Comparison of ENCODE assay signal across 15 cellular contexts in the genomic region with DNA sequence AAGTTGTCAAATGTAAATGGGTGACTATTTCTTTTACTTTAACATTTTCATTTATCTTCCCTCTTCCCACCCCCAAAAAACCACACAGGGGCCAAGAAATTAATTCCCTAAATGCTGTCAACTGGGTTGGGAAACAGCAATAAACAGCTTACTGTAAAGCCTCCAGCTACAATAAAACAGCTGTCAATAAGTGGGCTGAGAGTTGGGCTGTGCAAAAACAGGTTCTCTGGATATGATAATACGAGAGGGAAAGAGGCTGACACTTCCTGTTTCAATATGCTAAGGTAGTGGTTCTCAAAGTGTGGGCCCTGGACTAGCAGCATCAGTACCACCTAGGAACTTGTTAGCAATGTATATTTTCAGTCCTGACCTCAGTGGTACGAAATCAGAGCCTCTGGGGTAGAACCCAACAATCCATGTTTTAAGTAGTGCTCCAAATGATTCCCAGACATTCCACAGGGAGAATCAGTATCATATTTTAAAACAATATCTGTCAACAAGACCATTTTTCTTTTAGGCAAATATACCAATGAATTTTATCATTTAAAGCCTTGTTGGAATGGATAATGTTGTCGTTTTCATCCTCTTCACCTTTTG. TPM values are rescaled to one million over a fixed set of nuclear protein-coding genes. Genes with fewer than 3 reads are reported as not detected.
A peak's percentile ranks its signal among the peaks of the same experiment; 100 is the strongest.
DNase-seq lines count a peak whose midpoint lies in the region; ATAC-seq and TF ChIP-seq lines count a peak whose summit lies in the region.
"Had no signal": no experiment of that assay in that cellular context is flagged by ENCODE, and none has a peak within 500 bp of the region (broad histone marks: within the 10 kb centered on the region; RNA-seq: fewer than 3 reads in every experiment).

No MANE protein-coding gene starts in this region.

- no peaks in the 10 kb centered on the region for H3K9me3 Mint-ChIP-seq in stimulated activated naive B cell treated with anti-CD40 and anti-IgM and Interleukin-4, amounts not matched to agents 10 μg/mL and 1 μg/mL and 100 μg/mL, for 72 hours
- no peaks in the 10 kb centered on the region for H3K9me3 Mint-ChIP-seq in activated CD4-positive, alpha-beta memory T cell treated with anti-CD3 and anti-CD28 coated beads for 36 hours

- H3K9ac ChIP-seq in SK-N-SH = no peak overlapping the region
- H3K9ac ChIP-seq in SU-DHL-6 (ENCODE audit: low read length) = peak overlapping the region; percentile 40

- DNase-seq in SK-N-SH = no peak
- DNase-seq in stimulated activated naive B cell treated with anti-CD40 and anti-IgM and Interleukin-4, amounts not matched to agents 10 μg/mL and 1 μg/mL and 100 μg/mL, for 72 hours = no peak
- DNase-seq in NCI-H774 (lab: John Stamatoyannopoulos, UW) = no peak
- DNase-seq in HuH-7 (ENCODE audit: low spot score) = no peak
- DNase-seq in activated CD4-positive, alpha-beta memory T cell treated with anti-CD3 and anti-CD28 coated beads for 36 hours = no peak
- DNase-seq: ACHN; brain microvascular endothelial cell; KBM-7; NCI-H345; stimulated activated CD4-positive, alpha-beta T cell treated with anti-CD3 and anti-CD28 coated beads, Interleukin-2, amount 100 ng/mL, for 24 hours; T-helper 1 cell had no signal

- no peak for TF ChIP-seq CTCF in SK-N-SH (IDR thresholded peaks at IDR 0.05)
- TF ChIP-seq CTCF in SU-DHL-6 (IDR thresholded peaks at IDR 0.05; ENCODE audit: insufficient read depth, low read length, poor library complexity, severe bottlenecking) = no peak

- POLR2A ChIA-PET in SK-N-SH (lab: Yijun Ruan, JAX) = no interaction called here
- POLR2A ChIA-PET in activated CD4-positive, alpha-beta memory T cell treated with anti-CD3 and anti-CD28 coated beads for 36 hours (lab: Charles Lee) = no interaction called here

- H3K4me1 Mint-ChIP-seq in stimulated activated naive B cell treated with anti-CD40 and anti-IgM and Interleukin-4, amounts not matched to agents 10 μg/mL and 1 μg/mL and 100 μg/mL, for 72 hours = peaks cover 21 to 34% of the 10 kb centered on the region in 2 donors
- H3K4me1 Mint-ChIP-seq in activated CD4-positive, alpha-beta memory T cell treated with anti-CD3 and anti-CD28 coated beads for 36 hours (ENCODE audit: low read depth) = peaks cover 5% of the 10 kb centered on the region

- no peak for TF ChIP-seq RAD21 in SK-N-SH (IDR thresholded peaks at IDR 0.05; ENCODE audit: low read length)

- H3K36me3 ChIP-seq in SK-N-SH (replicated peaks in 1 of 2; ENCODE audit: control insufficient read depth in 1 of 2, insufficient read depth in 2 of 2, low read length in 1 of 2) (peaks cover 0 to 3% of the 10 kb centered on the region in 2 experiments), SU-DHL-6 (ENCODE audit: low read length) (0 out of 2 replicates have a peak, but pooled peaks cover 8% of the 10 kb centered on the region)
- H3K36me3 ChIP-seq: brain microvascular endothelial cell had no signal

- H3K9me2 ChIP-seq in SK-N-SH = no peaks in the 10 kb centered on the region
- no peaks in the 10 kb centered on the region for H3K9me2 ChIP-seq in SU-DHL-6 (replicated peaks; ENCODE audit: insufficient read depth, low read length)

- peaks cover 2 to 11% of the 10 kb centered on the region in 2 experiments; a peak in 3 of 4 replicates for H3K4me1 ChIP-seq in SK-N-SH (ENCODE audit: control insufficient read depth in 1 of 2, insufficient read depth in 2 of 2, low read depth in 1 of 2, low read length in 1 of 2)

- no peak; a peak in 1 of 4 replicates for TF ChIP-seq EP300 in SK-N-SH (IDR thresholded peaks at IDR 0.05; ENCODE audit: borderline replicate concordance in 1 of 2, low read depth in 1 of 2, low read length in 1 of 2)

- intact Hi-C loops in activated CD4-positive, alpha-beta memory T cell treated with anti-CD3 and anti-CD28 coated beads for 36 hours (cut with micrococcal nuclease) = no loop called here

- H3K4me3 Mint-ChIP-seq in stimulated activated naive B cell treated with anti-CD40 and anti-IgM and Interleukin-4, amounts not matched to agents 10 μg/mL and 1 μg/mL and 100 μg/mL, for 72 hours = peak overlapping the region; percentile 44 to 65
- H3K4me3 Mint-ChIP-seq in activated CD4-positive, alpha-beta memory T cell treated with anti-CD3 and anti-CD28 coated beads for 36 hours = no peak overlapping the region

- H4K20me1 ChIP-seq in SK-N-SH (ENCODE audit: insufficient read depth) (no peaks in the 10 kb centered on the region), SU-DHL-6 (ENCODE audit: low read depth, low read length) (no peaks in the 10 kb centered on the region; the same call in 1 of the 2 replicates)

- H3K4me2 ChIP-seq in SK-N-SH (no peak overlapping the region), SU-DHL-6 (ENCODE audit: low read depth, low read length, poor library complexity, severe bottlenecking) (peak overlapping the region; percentile 94)

- no peaks in the 10 kb centered on the region for H3K79me2 ChIP-seq in SK-N-SH (ENCODE audit: insufficient read depth)
- H3K79me2 ChIP-seq in SU-DHL-6 (ENCODE audit: insufficient read depth, low read length) = peaks cover 95% of the 10 kb centered on the region

- CTCF ChIA-PET in SK-N-SH (lab: Yijun Ruan, JAX) = interaction anchor here (2.2 to 5.8 kb wide), 2 partner anchors 532 to 603 kb away, joined by 10 to 52 read pairs; no protein-coding TSS in a partner anchor
- CTCF ChIA-PET in activated CD4-positive, alpha-beta memory T cell treated with anti-CD3 and anti-CD28 coated beads for 36 hours (lab: Charles Lee) = interaction anchor here (1.3 kb wide), 1 partner anchor 16 kb away, joined by 4 read pairs; no protein-coding TSS in a partner anchor

- WGBS in SK-N-SH (ENCODE audit: low lambda C conversion rate) = 83% methylated on average over 3 of the region's 3 CpGs

- ATAC-seq in SK-N-SH treated with all-trans-retinoic acid at 6 μM for 48 hours (no peak), HG02798 (IDR thresholded peaks at IDR 0.05; ENCODE audit: poor library complexity, unreplicated experiment) (peak; percentile 75)
- peak; percentile 86 to 89 for ATAC-seq in stimulated activated naive B cell treated with anti-CD40 and anti-IgM and Interleukin-4, amounts not matched to agents 10 μg/mL and 1 μg/mL and 100 μg/mL, for 72 hours (replicated peaks)
- ATAC-seq: esophagus mucosa had no signal

- no peak overlapping the region for H3K27ac ChIP-seq in SK-N-SH (ENCODE audit: low read depth in 2 of 2, low read length in 1 of 2)
- H3K27ac ChIP-seq in SU-DHL-6 (ENCODE audit: low read depth, low read length) = peak overlapping the region; percentile 76; the same call in 1 of the 2 replicates
- H3K27ac ChIP-seq: brain microvascular endothelial cell had no signal

- H3K9me3 ChIP-seq in SK-N-SH = no peaks in the 10 kb centered on the region
- H3K9me3 ChIP-seq in SU-DHL-6 (ENCODE audit: insufficient read depth, low read length) = no peaks in the 10 kb centered on the region

- H3K27me3 ChIP-seq in SK-N-SH (ENCODE audit: insufficient read depth) = no peaks in the 10 kb centered on the region
- H3K27me3 ChIP-seq in SU-DHL-6 (ENCODE audit: low read length) = no peaks in the 10 kb centered on the region
- H3K27me3 ChIP-seq: brain microvascular endothelial cell had no signal

- 0 out of 2 replicates have a peak overlapping the region, but pooled peaks have one; percentile 36 for H2AFZ ChIP-seq in SK-N-SH (ENCODE audit: low read depth)
- peak overlapping the region; percentile 28 for H2AFZ ChIP-seq in SU-DHL-6 (ENCODE audit: low read depth, low read length, severe bottlenecking)

- H3K27ac Mint-ChIP-seq in stimulated activated naive B cell treated with anti-CD40 and anti-IgM and Interleukin-4, amounts not matched to agents 10 μg/mL and 1 μg/mL and 100 μg/mL, for 72 hours = no peak overlapping the region
- no peak overlapping the region for H3K27ac Mint-ChIP-seq in activated CD4-positive, alpha-beta memory T cell treated with anti-CD3 and anti-CD28 coated beads for 36 hours

- no peaks in the 10 kb centered on the region for H3K27me3 Mint-ChIP-seq in stimulated activated naive B cell treated with anti-CD40 and anti-IgM and Interleukin-4, amounts not matched to agents 10 μg/mL and 1 μg/mL and 100 μg/mL, for 72 hours
- H3K27me3 Mint-ChIP-seq in activated CD4-positive, alpha-beta memory T cell treated with anti-CD3 and anti-CD28 coated beads for 36 hours = peaks cover 10% of the 10 kb centered on the region

- peaks cover 8 to 14% of the 10 kb centered on the region in 2 donors for H3K36me3 Mint-ChIP-seq in stimulated activated naive B cell treated with anti-CD40 and anti-IgM and Interleukin-4, amounts not matched to agents 10 μg/mL and 1 μg/mL and 100 μg/mL, for 72 hours
- no peaks in the 10 kb centered on the region for H3K36me3 Mint-ChIP-seq in activated CD4-positive, alpha-beta memory T cell treated with anti-CD3 and anti-CD28 coated beads for 36 hours

- no peaks in the 10 kb centered on the region for H3F3A ChIP-seq in SK-N-SH (replicated peaks; ENCODE audit: insufficient read depth)
- H3F3A ChIP-seq in SU-DHL-6 (ENCODE audit: insufficient read depth) = peaks cover 20% of the 10 kb centered on the region

- H3K4me3 ChIP-seq in SK-N-SH (ENCODE audit: low read depth in 2 of 2, low read length in 1 of 2) (no peak overlapping the region), SU-DHL-6 (ENCODE audit: insufficient read depth, low read length, poor library complexity, severe bottlenecking) (peak overlapping the region; percentile 44)

TF ChIP-seq in SK-N-SH, 30 proteins besides CTCF, POLR2A, EP300 and RAD21:
- TF ChIP-seq TEAD4 (IDR thresholded peaks at IDR 0.05; ENCODE audit: borderline replicate concordance, insufficient read depth) (no peak), FOSL2 (IDR thresholded peaks at IDR 0.05; ENCODE audit: borderline replicate concordance, low read depth) (no peak), SIN3A (IDR thresholded peaks at IDR 0.05; ENCODE audit: borderline replicate concordance, low read depth, low read length) (no peak), SMC3 (IDR thresholded peaks at IDR 0.05; ENCODE audit: low read depth, low read length) (no peak), RXRA (IDR thresholded peaks at IDR 0.05; ENCODE audit: borderline replicate concordance, low read depth) (no peak)

TF ChIP-seq in SK-N-SH treated with all-trans-retinoic acid at 6 μM for 48 hours, 23 proteins besides CTCF, POLR2A, EP300 and RAD21:
- no peak for TF ChIP-seq ZNF70 (CRISPR knock-in tag; IDR thresholded peaks at IDR 0.05)
TF ChIP-seq in SK-N-SH treated with all-trans-retinoic acid at 6 μM for 48 hours: peak in this region for 0.

RNA-seq across cellular contexts. Expression of a gene that starts 8.4 kb away (rescaled TPM):
- 1.3 and 1.9 TPM in 2 replicates for polyA plus RNA-seq in SK-N-SH (2012; rRNA removed)
- polyA plus RNA-seq in SK-N-SH (2012; cell fraction: cytosol; rRNA removed) = 1.7 and 1.8 TPM in 2 replicates
- 0.61 and 1.3 TPM in 2 replicates for polyA plus RNA-seq in SK-N-SH (2012; cell fraction: nucleus; rRNA removed)
- total RNA-seq in activated CD4-positive, alpha-beta memory T cell treated with anti-CD3 and anti-CD28 coated beads for 36 hours = under 1 TPM; under 0.01 to 0.02 TPM
